ENCODE assay signal across 9 cellular contexts in genomic region chrX:129665916-129666644, GRCh38. TPM values are rescaled to one million over a fixed set of nuclear protein-coding genes. Genes with fewer than 3 reads are reported as not detected.
DNase-seq lines count a peak whose midpoint lies in the region; ATAC-seq and TF ChIP-seq lines count a peak whose summit lies in the region.
"Had no signal": no experiment of that assay in that cellular context is flagged by ENCODE, and none has a peak within 500 bp of the region (broad histone marks: within the 10 kb centered on the region; RNA-seq: fewer than 3 reads in every experiment).

No MANE protein-coding gene starts in this region.

- 35% methylated on average over 4 of the region's 7 CpGs; no CpG with 5 or more reads in 1 of the 2 experiments for WGBS in endodermal cell (ENCODE audit: insufficient coverage in 1 of 2, insufficient read length in 1 of 2), 2 experiments

- H3K4me3 Mint-ChIP-seq in endodermal cell: no peak overlapping the region
- H3K4me3 Mint-ChIP-seq in nephron progenitor cell: peak overlapping the region; percentile 24
- H3K4me3 Mint-ChIP-seq: natural killer cell treated with Interleukin-12 subunit alpha and Interleukin-12 subunit beta and Interleukin-15 and Interleukin-18, amount 100 ng/mL, for 72 hours had no signal

- H3K27me3 Mint-ChIP-seq in endodermal cell (ENCODE audit: insufficient read depth) (peaks cover 9% of the 10 kb centered on the region), nephron progenitor cell (ENCODE audit: low read depth, poor library complexity) (no peaks in the 10 kb centered on the region)

- H3K9me3 Mint-ChIP-seq in endodermal cell: peaks cover 12% of the 10 kb centered on the region
- H3K9me3 Mint-ChIP-seq in nephron progenitor cell: peaks cover 24% of the 10 kb centered on the region

- TF ChIP-seq CTCF in endodermal cell (conservative IDR thresholded peaks at IDR 0.05): no peak
- TF ChIP-seq CTCF in nephron progenitor cell (IDR thresholded peaks at IDR 0.05): no peak

- H3K4me1 ChIP-seq in endodermal cell (ENCODE audit: control insufficient read depth, insufficient read depth, low read length): no peaks in the 10 kb centered on the region

- no peaks in the 10 kb centered on the region for H3K27me3 ChIP-seq in endodermal cell (ENCODE audit: control insufficient read depth, insufficient read depth, low read length, poor library complexity, severe bottlenecking)

- peak overlapping the region; percentile 71 for H3K27ac Mint-ChIP-seq in endodermal cell
- peak overlapping the region; percentile 89 for H3K27ac Mint-ChIP-seq in nephron progenitor cell
- H3K27ac Mint-ChIP-seq: natural killer cell treated with Interleukin-12 subunit alpha and Interleukin-12 subunit beta and Interleukin-15 and Interleukin-18, amount 100 ng/mL, for 72 hours had no signal

- H3K4me3 ChIP-seq in endodermal cell (ENCODE audit: low read length): no peak overlapping the region

- DNase-seq in EH (ENCODE audit: low read depth) (peak; percentile 87), NCI-H460 (ENCODE audit: extremely low read depth, low read depth) (peak; percentile 76), endodermal cell (peak; percentile 73), nephron progenitor cell (peak; percentile 32), NCI-H2029 treated with DMSO at 0.1 percent for 48 hours (lab: John Stamatoyannopoulos, UW) (no peak)
- no peak for DNase-seq in stimulated activated CD4-positive, alpha-beta T cell treated with anti-CD3 and anti-CD28 coated beads, Interleukin-4, amount 100 ng/mL, for 1 hour

- ATAC-seq in HG03469 (IDR thresholded peaks at IDR 0.05; ENCODE audit: unreplicated experiment) (no peak), GM18505 (IDR thresholded peaks at IDR 0.05; ENCODE audit: unreplicated experiment) (no peak)
- ATAC-seq: natural killer cell treated with Interleukin-12 subunit alpha and Interleukin-12 subunit beta and Interleukin-15 and Interleukin-18, amount 100 ng/mL, for 72 hours had no signal

- no peak overlapping the region for H3K27ac ChIP-seq in endodermal cell (ENCODE audit: low read depth, low read length)

- no peaks in the 10 kb centered on the region for H3K36me3 ChIP-seq in endodermal cell (ENCODE audit: control insufficient read depth, insufficient read depth, low read length)

- H3K9me3 ChIP-seq in endodermal cell (ENCODE audit: control insufficient read depth, low read length): no peaks in the 10 kb centered on the region

- H3K9ac ChIP-seq in endodermal cell (ENCODE audit: extremely low read depth, low read length, poor library complexity, severe bottlenecking): no peak overlapping the region

- H3K4me1 Mint-ChIP-seq in endodermal cell (peaks cover 5% of the 10 kb centered on the region), nephron progenitor cell (peaks cover 26% of the 10 kb centered on the region)

- H3K36me3 Mint-ChIP-seq in endodermal cell (ENCODE audit: low read depth): no peaks in the 10 kb centered on the region
- no peaks in the 10 kb centered on the region for H3K36me3 Mint-ChIP-seq in nephron progenitor cell (ENCODE audit: low read depth)

- TF ChIP-seq POLR2A in GM18505 (IDR thresholded peaks at IDR 0.05; ENCODE audit: borderline replicate concordance, extremely low read depth, insufficient read depth, insufficient read length): no peak

RNA-seq across cellular contexts. Expression of gene APLN, which starts 11.3 kb away (rescaled TPM):
- 8.9 and 9.8 TPM in 2 replicates for total RNA-seq in NCI-H460 (2014; rRNA removed; shearing (Covaris generic))
- 39.9 and 45.9 TPM in 2 replicates for polyA plus RNA-seq in NCI-H460 (2014; cell fraction: nucleus; rRNA removed)
- total RNA-seq in endodermal cell: under 1 TPM in 1 of 2 donors, not detected in 1; 0.22 TPM
- 0.64 TPM for polyA plus RNA-seq in endodermal cell (2013, experiment 1 of 2)
- polyA plus RNA-seq in endodermal cell (2013, experiment 2 of 2): 0.99 TPM

Comparison
In these comparisons a context has a peak if more than half of its experiments do, and no peak if none do; other contexts are left out.
1. DNase-seq: peak in EH (single experiment), NCI-H460 (single experiment), endodermal cell (single experiment) and nephron progenitor cell (single experiment); none in NCI-H2029 treated with DMSO at 0.1 percent for 48 hours (single experiment) and stimulated activated CD4-positive, alpha-beta T cell treated with anti-CD3 and anti-CD28 coated beads, Interleukin-4, amount 100 ng/mL, for 1 hour (single experiment).